ENCODE assay signal across 8 cellular contexts in genomic region chr16:28321700-28322411, GRCh38. TPM values are rescaled to one million over a fixed set of nuclear protein-coding genes. Genes with fewer than 3 reads are reported as not detected.
DNase-seq lines count a peak whose midpoint lies in the region; TF ChIP-seq lines count a peak whose summit lies in the region.

No MANE protein-coding gene starts in this region.

- H2AFZ ChIP-seq in smooth muscle cell (ENCODE audit: low read depth), result no peak overlapping the region

- no peak for TF ChIP-seq POLR2A in uterus (IDR thresholded peaks at IDR 0.05)

- no peak overlapping the region for H3K4me2 ChIP-seq in DOHH2 (ENCODE audit: low read length)
- no peak overlapping the region for H3K4me2 ChIP-seq in smooth muscle cell

- H3K9me2 ChIP-seq in DOHH2 (replicated peaks; ENCODE audit: control insufficient read depth, low read length), result no peaks in the 10 kb centered on the region

- H3F3A ChIP-seq in DOHH2 (ENCODE audit: control insufficient read depth, insufficient read depth) (no peaks in the 10 kb centered on the region), smooth muscle cell (ENCODE audit: low read depth) (no peaks in the 10 kb centered on the region)

- intact Hi-C loops in uterus (cut with DNase I; ENCODE audit: low total_unique reads), result no loop called here

- no peaks in the 10 kb centered on the region for H3K4me1 ChIP-seq in DOHH2 (ENCODE audit: control insufficient read depth, low read length)
- H3K4me1 ChIP-seq in smooth muscle cell (ENCODE audit: low read depth), result no peaks in the 10 kb centered on the region
- H3K4me1 ChIP-seq in uterus, result no peaks in the 10 kb centered on the region

- H3K36me3 ChIP-seq in DOHH2 (ENCODE audit: control insufficient read depth, low read length), result no peaks in the 10 kb centered on the region
- H3K36me3 ChIP-seq in smooth muscle cell (ENCODE audit: low read depth), result no peaks in the 10 kb centered on the region
- no peaks in the 10 kb centered on the region for H3K36me3 ChIP-seq in uterus

- no peaks in the 10 kb centered on the region for H3K9me3 ChIP-seq in DOHH2 (ENCODE audit: control insufficient read depth, insufficient read depth, low read length)
- H3K9me3 ChIP-seq in smooth muscle cell (replicated peaks; ENCODE audit: low read depth), result no peaks in the 10 kb centered on the region
- H3K9me3 ChIP-seq in uterus, result no peaks in the 10 kb centered on the region

- no peaks in the 10 kb centered on the region for H4K20me1 ChIP-seq in DOHH2 (ENCODE audit: control insufficient read depth, insufficient read depth, low read depth, low read length)
- no peaks in the 10 kb centered on the region for H4K20me1 ChIP-seq in smooth muscle cell (ENCODE audit: low read depth)

- H3K79me2 ChIP-seq in DOHH2 (ENCODE audit: control insufficient read depth, low read length) (no peaks in the 10 kb centered on the region), smooth muscle cell (ENCODE audit: low read depth) (no peaks in the 10 kb centered on the region)

- H3K4me3 ChIP-seq in DOHH2 (ENCODE audit: low read length), result no peak overlapping the region
- no peak overlapping the region for H3K4me3 ChIP-seq in smooth muscle cell
- H3K4me3 ChIP-seq in uterus, result no peak overlapping the region

- H3K27ac ChIP-seq in DOHH2 (ENCODE audit: low read depth, low read length) (no peak overlapping the region), smooth muscle cell (ENCODE audit: low read depth) (no peak overlapping the region), uterus (no peak overlapping the region)

- no peak overlapping the region for H3K9ac ChIP-seq in smooth muscle cell (ENCODE audit: low read depth)

- TF ChIP-seq CTCF in DOHH2 (IDR thresholded peaks at IDR 0.05; ENCODE audit: low read depth, low read length, poor library complexity, severe bottlenecking) (peak; percentile 94), smooth muscle cell (IDR thresholded peaks at IDR 0.05; ENCODE audit: borderline replicate concordance, insufficient read depth, poor library complexity, severe bottlenecking) (peak; percentile 66), uterus (IDR thresholded peaks at IDR 0.05) (peak in 1 of 4 experiments; percentile 20)

- H3K27me3 ChIP-seq in DOHH2 (ENCODE audit: control insufficient read depth, low read length) (no peaks in the 10 kb centered on the region), smooth muscle cell (ENCODE audit: low read depth) (no peaks in the 10 kb centered on the region), uterus (no peaks in the 10 kb centered on the region)

- peak; percentile 4 to 19 for DNase-seq in Kasumi-1 (lab: John Stamatoyannopoulos, UW)
- DNase-seq in activated T-cell treated with anti-CD3 and anti-CD28 coated beads for 48 hours (ENCODE audit: low read depth), result peak; percentile 37
- peak; percentile 59 for DNase-seq in germinal center (ENCODE audit: low spot score)
- DNase-seq in smooth muscle cell (lab: John Stamatoyannopoulos, UW; ENCODE audit: unreplicated experiment), result no peak
- DNase-seq in uterus, result no peak
- DNase-seq in OCI-M2 (lab: John Stamatoyannopoulos, UW; ENCODE audit: unreplicated experiment), result no peak
- DNase-seq in COR-L47 (lab: John Stamatoyannopoulos, UW), result no peak

- 73% methylated on average over 18 of the region's 20 CpGs for whole genome bisulfite sequencing in smooth muscle cell (ENCODE audit: low lambda C conversion rate)

RNA-seq across cellular contexts. Expression of gene SBK1, which starts 29.5 kb away (rescaled TPM):
- total RNA-seq in smooth muscle cell, result 0.94 and 1.9 TPM in 2 replicates
- polyA plus RNA-seq in smooth muscle cell, result 3.1 and 7.5 TPM in 2 replicates
- total RNA-seq in uterus, result 1 to 10 TPM in 1 of 4 donors, under 1 TPM in 2, not detected in 1; 0.26 to 1.2 (median 0.64) TPM

RNA-seq across cellular contexts. Expression of gene NPIPB6, which starts 41.5 kb away (rescaled TPM):
- 0.22 and 0.54 TPM in 2 replicates for total RNA-seq in smooth muscle cell
- 0.17 and 0.95 TPM in 2 replicates for polyA plus RNA-seq in smooth muscle cell
- 1 to 10 TPM in 2 of 4 donors, not detected in 2; 2.0 to 5.9 TPM for total RNA-seq in uterus

Comparison
In these comparisons a context has a peak if more than half of its experiments do, and no peak if none do; other contexts are left out.
1. DNase-seq: peak in Kasumi-1 (2 of 2), activated T-cell treated with anti-CD3 and anti-CD28 coated beads for 48 hours (single experiment) and germinal center (single experiment); none in smooth muscle cell (single experiment), uterus (0 of 2), OCI-M2 (single experiment) and COR-L47 (single experiment).